Comparison of ENCODE assay signal across 1 cellular context in genomic region chr12:7189398-7190267, GRCh38.
A peak's percentile ranks its signal among the peaks of the same experiment; 100 is the strongest.
TF ChIP-seq lines count a peak whose summit lies in the region.

TSS of gene PEX5 (plus strand) at chr12:7189686. CDS start at chr12:7190378, 692 bp downstream.

TF ChIP-seq in HepG2, 621 proteins besides CTCF, POLR2A, EP300 and RAD21 (continued from another document and continues in another):
- TF ChIP-seq FOXC1 (CRISPR knock-in tag; IDR thresholded peaks at IDR 0.05; ENCODE audit: borderline replicate concordance) (no peak), ETV5 (CRISPR knock-in tag; IDR thresholded peaks at IDR 0.05; ENCODE audit: borderline replicate concordance) (peak; percentile 88), JUN (CRISPR knock-in tag; IDR thresholded peaks at IDR 0.05) (no peak), PHB2 (IDR thresholded peaks at IDR 0.05; ENCODE audit: partially characterized antibody) (no peak), SETDB1 (CRISPR knock-in tag; IDR thresholded peaks at IDR 0.05; ENCODE audit: borderline replicate concordance) (no peak), ZXDC (CRISPR knock-in tag; IDR thresholded peaks at IDR 0.05) (no peak), ATF2 (CRISPR knock-in tag; IDR thresholded peaks at IDR 0.05) (0 out of 2 replicates have a peak, but pooled peaks have one; percentile 13), ZNF720 (CRISPR knock-in tag; IDR thresholded peaks at IDR 0.05) (no peak), ZNF3 (CRISPR knock-in tag; IDR thresholded peaks at IDR 0.05) (no peak), ZZZ3 (CRISPR knock-in tag; IDR thresholded peaks at IDR 0.05; ENCODE audit: borderline replicate concordance) (no peak), ATF7 (IDR thresholded peaks at IDR 0.05) (no peak), ATF7 (CRISPR knock-in tag; IDR thresholded peaks at IDR 0.05) (no peak), ZNF687 (CRISPR knock-in tag; IDR thresholded peaks at IDR 0.05) (peak; percentile 80), ZFP36 (IDR thresholded peaks at IDR 0.05; ENCODE audit: borderline replicate concordance, low read depth, low read length, partially characterized antibody) (no peak), SAFB2 (CRISPR knock-in tag; IDR thresholded peaks at IDR 0.05; ENCODE audit: borderline replicate concordance, low read depth) (no peak), MTF1 (CRISPR knock-in tag; IDR thresholded peaks at IDR 0.05) (no peak), ZNF512 (CRISPR knock-in tag; IDR thresholded peaks at IDR 0.05) (no peak), EED (CRISPR knock-in tag; IDR thresholded peaks at IDR 0.05) (peak; percentile 32; the same call in 1 of the 2 replicates), ZMAT3 (CRISPR knock-in tag; conservative IDR thresholded peaks at IDR 0.05) (no peak), TARDBP (CRISPR knock-in tag; IDR thresholded peaks at IDR 0.05) (no peak), ARNT2 (CRISPR knock-in tag; IDR thresholded peaks at IDR 0.05; ENCODE audit: low read depth) (no peak), RBM39 (IDR thresholded peaks at IDR 0.05; ENCODE audit: low read depth, low read length, poor library complexity, severe bottlenecking) (no peak), ZNF446 (CRISPR knock-in tag; IDR thresholded peaks at IDR 0.05) (no peak), ZNF7 (CRISPR knock-in tag; IDR thresholded peaks at IDR 0.05) (no peak), RERE (CRISPR knock-in tag; IDR thresholded peaks at IDR 0.05; ENCODE audit: low read depth) (no peak), ZNF143 (CRISPR knock-in tag; IDR thresholded peaks at IDR 0.05) (0 out of 2 replicates have a peak, but pooled peaks have one; percentile 21), ZEB1 (IDR thresholded peaks at IDR 0.05; ENCODE audit: insufficient replicate concordance, low read depth) (no peak), PAX8 (CRISPR knock-in tag; IDR thresholded peaks at IDR 0.05; ENCODE audit: borderline replicate concordance) (no peak), CREBL2 (CRISPR knock-in tag; IDR thresholded peaks at IDR 0.05; ENCODE audit: borderline replicate concordance) (no peak), CCAR2 (optimal IDR thresholded peaks at IDR 0.05; ENCODE audit: low read depth, low read length) (no peak), POLR2AphosphoS5 (IDR thresholded peaks at IDR 0.05; ENCODE audit: low read depth, low read length) (no peak), ZNF510 (CRISPR knock-in tag; IDR thresholded peaks at IDR 0.05; ENCODE audit: low read depth) (no peak), MEF2D (CRISPR knock-in tag; IDR thresholded peaks at IDR 0.05) (no peak), ZNF703 (CRISPR knock-in tag; IDR thresholded peaks at IDR 0.05; ENCODE audit: borderline replicate concordance) (no peak), NFYC (CRISPR knock-in tag; IDR thresholded peaks at IDR 0.05) (no peak), GMEB2 (CRISPR knock-in tag; IDR thresholded peaks at IDR 0.05; ENCODE audit: low read depth) (no peak), RARG (CRISPR knock-in tag; IDR thresholded peaks at IDR 0.05; ENCODE audit: low read depth) (no peak), ZBTB49 (CRISPR knock-in tag; IDR thresholded peaks at IDR 0.05; ENCODE audit: borderline replicate concordance) (no peak), ZNF841 (CRISPR knock-in tag; IDR thresholded peaks at IDR 0.05; ENCODE audit: borderline replicate concordance) (no peak), NCOR1 (IDR thresholded peaks at IDR 0.05; ENCODE audit: borderline replicate concordance, low read length) (no peak), ZFX (CRISPR knock-in tag; IDR thresholded peaks at IDR 0.05; ENCODE audit: low read depth) (peak; percentile 58), JDP2 (CRISPR knock-in tag; IDR thresholded peaks at IDR 0.05; ENCODE audit: borderline replicate concordance) (no peak), HNRNPLL (IDR thresholded peaks at IDR 0.05; ENCODE audit: low read depth, low read length, poor library complexity, severe bottlenecking) (no peak), ZNF766 (CRISPR knock-in tag; IDR thresholded peaks at IDR 0.05; ENCODE audit: borderline replicate concordance) (no peak), SNAI1 (CRISPR knock-in tag; IDR thresholded peaks at IDR 0.05; ENCODE audit: borderline replicate concordance) (no peak), AKAP8 (CRISPR knock-in tag; IDR thresholded peaks at IDR 0.05) (no peak), ZMYM3 (CRISPR knock-in tag; IDR thresholded peaks at IDR 0.05) (peak; percentile 92)
